ENCODE assay signal across 36 cellular contexts in genomic region chr3:39115870-39116269, GRCh38.
"Had no signal": no experiment of that assay in that cellular context is flagged by ENCODE, and none has a peak within 500 bp of the region (broad histone marks: within the 10 kb centered on the region; RNA-seq: fewer than 3 reads in every experiment).

No MANE protein-coding gene starts in this region.

- ATAC-seq: activated CD8-positive, alpha-beta T cell treated with anti-CD3 and anti-CD28 coated beads for 36 hours; activated naive CD8-positive, alpha-beta T cell treated with anti-CD3 and anti-CD28 coated beads, Interleukin-2, amount 50 U/mL, for 24 hours had no signal

- DNase-seq: activated B cell treated with CpG ODN at 0.5 μM for 24 hours; activated CD4-positive, alpha-beta memory T cell treated with anti-CD3 and anti-CD28 coated beads for 36 hours; activated CD4-positive, alpha-beta T cell treated with anti-CD3 and anti-CD28 coated beads for 4 hours; activated CD4-positive, alpha-beta T cell treated with anti-CD3 and anti-CD28 coated beads, Interleukin-2, amount 10 ng/mL, durations not matched to agents 24 days and 14 days; activated CD4-positive, alpha-beta T cell treated with anti-CD3 and anti-CD28 coated beads, Interleukin-2, amount 50 U/mL, for 1 hour; activated CD4-positive, alpha-beta T cell treated with anti-CD3 and anti-CD28 coated beads, Interleukin-2, amount 50 U/mL, for 4 hours; activated CD4-positive, CD25-positive, alpha-beta regulatory T cell treated with anti-CD3 and anti-CD28 coated beads, Interleukin-2, amount 50 U/mL, for 72 hours; activated CD8-positive, alpha-beta memory T cell treated with anti-CD3 and anti-CD28 coated beads, Interleukin-2, amount 50 U/mL, for 4 hours; activated CD8-positive, alpha-beta T cell treated with anti-CD3 and anti-CD28 coated beads for 36 hours; activated effector memory CD4-positive, alpha-beta T cell treated with Interleukin-2 at 50 U/mL for 16 hours; activated gamma-delta T cell; activated naive CD4-positive, alpha-beta T cell treated with anti-CD3 and anti-CD28 coated beads, Interleukin-2, amount 10 ng/mL, durations not matched to agents 7 days and 5 days; activated naive CD4-positive, alpha-beta T cell treated with Interleukin-2 at 50 U/mL for 16 hours; activated naive CD8-positive, alpha-beta T cell treated with anti-CD3 and anti-CD28 coated beads, Interleukin-2, amount 10 ng/mL, durations not matched to agents 7 days and 5 days; activated naive CD8-positive, alpha-beta T cell treated with anti-CD3 and anti-CD28 coated beads, Interleukin-2, amount 50 U/mL, for 24 hours; activated T-cell treated with anti-CD3 and anti-CD28 coated beads for 4 hours; activated T-cell treated with anti-CD3 and anti-CD28 coated beads, Interleukin-2, amount 50 U/mL, for 24 hours; activated T-cell treated with anti-CD3 and anti-CD28 coated beads, Interleukin-2, amount 50 U/mL, for 48 hours; amygdala; anterior cingulate cortex; brain microvascular endothelial cell; caudate nucleus; cerebellar nuclear complex; SW 1271; T-helper 1 cell; T-helper 2 cell; T-helper 9 cell had no signal

- H3K9me3 Mint-ChIP-seq: activated B cell treated with CpG ODN at 0.5 μM for 24 hours; activated CD4-positive, alpha-beta memory T cell treated with anti-CD3 and anti-CD28 coated beads for 36 hours; activated CD4-positive, alpha-beta T cell treated with anti-CD3 and anti-CD28 coated beads, Interleukin-2, amount 10 ng/mL, durations not matched to agents 24 days and 14 days; activated CD8-positive, alpha-beta T cell treated with anti-CD3 and anti-CD28 coated beads for 36 hours; activated naive CD4-positive, alpha-beta T cell treated with anti-CD3 and anti-CD28 coated beads, Interleukin-2, amount 10 ng/mL, durations not matched to agents 7 days and 5 days; activated naive CD4-positive, alpha-beta T cell treated with anti-CD3 and anti-CD28 coated beads, Interleukin-2, amount 50 U/mL, for 24 hours; activated naive CD8-positive, alpha-beta T cell treated with anti-CD3 and anti-CD28 coated beads, Interleukin-2, amount 10 ng/mL, durations not matched to agents 7 days and 5 days; activated naive CD8-positive, alpha-beta T cell treated with anti-CD3 and anti-CD28 coated beads, Interleukin-2, amount 50 U/mL, for 24 hours; activated T-cell treated with anti-CD3 and anti-CD28 coated beads, Interleukin-2, amount 50 U/mL, for 24 hours; activated T-helper 2 cell treated with anti-CD3 and anti-CD28 coated beads, Interferon-gamma antibody, Interleukin-2, Interleukin-4, amounts not matched to agents 10 μg/mL and 5 μg/mL and 100 μg/mL, durations not matched to agents 14 hours and 24 hours and 36 hours; central memory CD8-positive, alpha-beta T cell; T-helper 1 cell treated with Interleukin-12 subunit alpha and Interleukin-12 subunit beta and Interleukin-4 antibody, amounts not matched to agents 30 μg/mL and 1 μg/mL, for 36 hours; T-helper 2 cell treated with Interferon-gamma antibody and Interleukin-4, amounts not matched to agents 5 μg/mL and 100 μg/mL, for 36 hours had no signal

- H3K27ac ChIP-seq: ascending aorta, brain microvascular endothelial cell, breast epithelium, VCaP had no signal

- H3K4me3 ChIP-seq: ascending aorta, breast epithelium had no signal

- H3K4me1 Mint-ChIP-seq: activated CD4-positive, alpha-beta T cell treated with anti-CD3 and anti-CD28 coated beads, Interleukin-2, amount 10 ng/mL, durations not matched to agents 24 days and 14 days; activated naive CD4-positive, alpha-beta T cell treated with anti-CD3 and anti-CD28 coated beads, Interleukin-2, amount 10 ng/mL, durations not matched to agents 7 days and 5 days; activated naive CD4-positive, alpha-beta T cell treated with anti-CD3 and anti-CD28 coated beads, Interleukin-2, amount 50 U/mL, for 24 hours; activated naive CD8-positive, alpha-beta T cell treated with anti-CD3 and anti-CD28 coated beads, Interleukin-2, amount 50 U/mL, for 24 hours; central memory CD8-positive, alpha-beta T cell had no signal

- H3K27me3 ChIP-seq: ascending aorta, brain microvascular endothelial cell, breast epithelium had no signal

- H3K36me3 Mint-ChIP-seq: activated CD4-positive, alpha-beta memory T cell treated with anti-CD3 and anti-CD28 coated beads for 36 hours; activated naive CD4-positive, alpha-beta T cell treated with anti-CD3 and anti-CD28 coated beads, Interleukin-2, amount 10 ng/mL, durations not matched to agents 7 days and 5 days; activated naive CD4-positive, alpha-beta T cell treated with anti-CD3 and anti-CD28 coated beads, Interleukin-2, amount 50 U/mL, for 24 hours; activated naive CD8-positive, alpha-beta T cell treated with anti-CD3 and anti-CD28 coated beads, Interleukin-2, amount 10 ng/mL, durations not matched to agents 7 days and 5 days had no signal

- H3K4me1 ChIP-seq: ascending aorta, breast epithelium had no signal

- H3K9me3 ChIP-seq: ascending aorta, breast epithelium had no signal

- H3K36me3 ChIP-seq: brain microvascular endothelial cell, breast epithelium had no signal

- H3K4me3 Mint-ChIP-seq: activated B cell treated with CpG ODN at 0.5 μM for 24 hours; activated CD4-positive, alpha-beta memory T cell treated with anti-CD3 and anti-CD28 coated beads for 36 hours; activated CD4-positive, alpha-beta T cell treated with anti-CD3 and anti-CD28 coated beads, Interleukin-2, amount 10 ng/mL, durations not matched to agents 24 days and 14 days; activated CD8-positive, alpha-beta T cell treated with anti-CD3 and anti-CD28 coated beads for 36 hours; activated naive CD4-positive, alpha-beta T cell treated with anti-CD3 and anti-CD28 coated beads, Interleukin-2, amount 10 ng/mL, durations not matched to agents 7 days and 5 days; activated naive CD4-positive, alpha-beta T cell treated with anti-CD3 and anti-CD28 coated beads, Interleukin-2, amount 50 U/mL, for 24 hours; activated naive CD8-positive, alpha-beta T cell; activated naive CD8-positive, alpha-beta T cell treated with anti-CD3 and anti-CD28 coated beads, Interleukin-2, amount 10 ng/mL, durations not matched to agents 7 days and 5 days; activated naive CD8-positive, alpha-beta T cell treated with anti-CD3 and anti-CD28 coated beads, Interleukin-2, amount 50 U/mL, for 24 hours; activated T-cell treated with anti-CD3 and anti-CD28 coated beads, Interleukin-2, amount 50 U/mL, for 24 hours; central memory CD8-positive, alpha-beta T cell; T-helper 1 cell treated with Interleukin-12 subunit alpha and Interleukin-12 subunit beta and Interleukin-4 antibody, amounts not matched to agents 30 μg/mL and 1 μg/mL, for 36 hours; T-helper 2 cell treated with Interferon-gamma antibody and Interleukin-4, amounts not matched to agents 5 μg/mL and 100 μg/mL, for 36 hours had no signal

- H3K27me3 Mint-ChIP-seq: activated B cell treated with CpG ODN at 0.5 μM for 24 hours; activated CD4-positive, alpha-beta memory T cell treated with anti-CD3 and anti-CD28 coated beads for 36 hours; activated CD4-positive, alpha-beta T cell treated with anti-CD3 and anti-CD28 coated beads, Interleukin-2, amount 10 ng/mL, durations not matched to agents 24 days and 14 days; activated CD8-positive, alpha-beta T cell treated with anti-CD3 and anti-CD28 coated beads for 36 hours; activated naive CD4-positive, alpha-beta T cell treated with anti-CD3 and anti-CD28 coated beads, Interleukin-2, amount 50 U/mL, for 24 hours; activated naive CD8-positive, alpha-beta T cell; activated naive CD8-positive, alpha-beta T cell treated with anti-CD3 and anti-CD28 coated beads, Interleukin-2, amount 50 U/mL, for 24 hours; activated T-cell treated with anti-CD3 and anti-CD28 coated beads, Interleukin-2, amount 50 U/mL, for 24 hours; central memory CD8-positive, alpha-beta T cell had no signal

- H3K27ac Mint-ChIP-seq: activated B cell treated with CpG ODN at 0.5 μM for 24 hours; activated CD4-positive, alpha-beta memory T cell treated with anti-CD3 and anti-CD28 coated beads for 36 hours; activated CD4-positive, alpha-beta T cell treated with anti-CD3 and anti-CD28 coated beads, Interleukin-2, amount 10 ng/mL, durations not matched to agents 24 days and 14 days; activated CD8-positive, alpha-beta T cell treated with anti-CD3 and anti-CD28 coated beads for 36 hours; activated naive CD4-positive, alpha-beta T cell treated with anti-CD3 and anti-CD28 coated beads, Interleukin-2, amount 10 ng/mL, durations not matched to agents 7 days and 5 days; activated naive CD4-positive, alpha-beta T cell treated with anti-CD3 and anti-CD28 coated beads, Interleukin-2, amount 50 U/mL, for 24 hours; activated naive CD8-positive, alpha-beta T cell; activated naive CD8-positive, alpha-beta T cell treated with anti-CD3 and anti-CD28 coated beads, Interleukin-2, amount 10 ng/mL, durations not matched to agents 7 days and 5 days; activated naive CD8-positive, alpha-beta T cell treated with anti-CD3 and anti-CD28 coated beads, Interleukin-2, amount 50 U/mL, for 24 hours; activated T-cell treated with anti-CD3 and anti-CD28 coated beads, Interleukin-2, amount 50 U/mL, for 24 hours; activated T-helper 2 cell treated with anti-CD3 and anti-CD28 coated beads, Interferon-gamma antibody, Interleukin-2, Interleukin-4, amounts not matched to agents 10 μg/mL and 5 μg/mL and 100 μg/mL, durations not matched to agents 14 hours and 24 hours and 36 hours; T-helper 1 cell treated with Interleukin-12 subunit alpha and Interleukin-12 subunit beta and Interleukin-4 antibody, amounts not matched to agents 30 μg/mL and 1 μg/mL, for 36 hours; T-helper 2 cell treated with Interferon-gamma antibody and Interleukin-4, amounts not matched to agents 5 μg/mL and 100 μg/mL, for 36 hours had no signal
